In genomic region chr16:70737377-70738082, GRCh38 we compare ENCODE assay signal across 8 cellular contexts. TPM values are rescaled to one million over a fixed set of nuclear protein-coding genes. Genes with fewer than 3 reads are reported as not detected.
DNase-seq lines count a peak whose midpoint lies in the region; ATAC-seq and TF ChIP-seq lines count a peak whose summit lies in the region.

No MANE protein-coding gene starts in this region.

- H3K9me2 ChIP-seq in hepatocyte (replicated peaks; ENCODE audit: insufficient read depth) = no peaks in the 10 kb centered on the region

- peak overlapping the region; percentile 75 for H3K4me3 Mint-ChIP-seq in activated naive CD8-positive, alpha-beta T cell treated with anti-CD3 and anti-CD28 coated beads for 36 hours

- H3K27me3 ChIP-seq in Peyer's patch (no peaks in the 10 kb centered on the region), hepatocyte (no peaks in the 10 kb centered on the region)

- no peak for TF ChIP-seq CTCF in GM10248 (IDR thresholded peaks at IDR 0.05; ENCODE audit: control extremely low read depth, extremely low read depth, low read depth, missing control alignments)
- TF ChIP-seq CTCF in Peyer's patch (IDR thresholded peaks at IDR 0.05) = no peak
- no peak for TF ChIP-seq CTCF in hepatocyte (IDR thresholded peaks at IDR 0.05; ENCODE audit: poor library complexity)

- no peaks in the 10 kb centered on the region for H3K9me3 Mint-ChIP-seq in activated naive CD8-positive, alpha-beta T cell treated with anti-CD3 and anti-CD28 coated beads for 36 hours

- H3K9me3 ChIP-seq in Peyer's patch (no peaks in the 10 kb centered on the region), hepatocyte (ENCODE audit: low read depth) (no peaks in the 10 kb centered on the region)

- no peak overlapping the region for H2AFZ ChIP-seq in hepatocyte

- DNase-seq in GM10248 (ENCODE audit: extremely low spot score) (peak; percentile 87), Peyer's patch (peak in 2 of 3 donors; percentile 62 to 77), hepatocyte (ENCODE audit: low spot score) (peak; percentile 79), SIG-M5 treated with dmso at 0.1 percent for 504 hours (lab: John Stamatoyannopoulos, UW; ENCODE audit: unreplicated experiment) (no peak), COLO668 (lab: John Stamatoyannopoulos, UW; ENCODE audit: unreplicated experiment) (no peak)
- peak; percentile 89 for DNase-seq in activated naive CD8-positive, alpha-beta T cell treated with anti-CD3 and anti-CD28 coated beads for 36 hours
- DNase-seq in stimulated activated CD4-positive, alpha-beta T cell treated with anti-CD3 and anti-CD28 coated beads, TNF-alpha, amount 100 ng/mL, for 4 hours (ENCODE audit: low read depth in 3 of 3) = peak in 2 of 3 experiments; percentile 6 to 16

- H3K27me3 Mint-ChIP-seq in activated naive CD8-positive, alpha-beta T cell treated with anti-CD3 and anti-CD28 coated beads for 36 hours = no peaks in the 10 kb centered on the region

- H3K27ac Mint-ChIP-seq in activated naive CD8-positive, alpha-beta T cell treated with anti-CD3 and anti-CD28 coated beads for 36 hours = peak overlapping the region; percentile 99

- POLR2A ChIA-PET in GM10248 (lab: Yijun Ruan, JAX) = interaction anchor here (1.0 kb wide), 1 partner anchor 38 kb away, joined by 3 read pairs; no protein-coding TSS in a partner anchor

- 52% methylated on average over 19 of the region's 21 CpGs for WGBS in hepatocyte (ENCODE audit: low lambda C conversion rate, missing lambda C conversion rate)

- H3K36me3 ChIP-seq in Peyer's patch = no peaks in the 10 kb centered on the region
- no peaks in the 10 kb centered on the region for H3K36me3 ChIP-seq in hepatocyte (replicated peaks; ENCODE audit: insufficient read depth, low read depth)

- peak in 1 of 2 donors; percentile 22 for TF ChIP-seq POLR2A in Peyer's patch (IDR thresholded peaks at IDR 0.05)

- H3K4me3 ChIP-seq in Peyer's patch (no peak overlapping the region), hepatocyte (no peak overlapping the region)

- H3K27ac ChIP-seq in Peyer's patch (peak overlapping the region; percentile 59 to 88 (median 72)), hepatocyte (peak overlapping the region; percentile 94)

- H4K20me1 ChIP-seq in hepatocyte (ENCODE audit: insufficient read depth, poor library complexity, severe bottlenecking) = no peaks in the 10 kb centered on the region

- peaks cover 0 to 21% (median 10%) of the 10 kb centered on the region in 4 donors for H3K4me1 ChIP-seq in Peyer's patch
- H3K4me1 ChIP-seq in hepatocyte (ENCODE audit: insufficient read depth) = peaks cover 39% of the 10 kb centered on the region

- CTCF ChIA-PET in GM10248 (lab: Yijun Ruan, JAX) = interaction anchor here (1.3 to 2.8 kb wide), 9 partner anchors 9 to 248 kb away, joined by 3 to 15 read pairs (median 5); no protein-coding TSS in a partner anchor

- no peaks in the 10 kb centered on the region for H3K79me2 ChIP-seq in hepatocyte

- peak; percentile 88 for ATAC-seq in HG02588 (IDR thresholded peaks at IDR 0.05; ENCODE audit: unreplicated experiment)

- peaks cover 23% of the 10 kb centered on the region for H3K36me3 Mint-ChIP-seq in activated naive CD8-positive, alpha-beta T cell treated with anti-CD3 and anti-CD28 coated beads for 36 hours

- peak overlapping the region; percentile 47 for H3K4me2 ChIP-seq in hepatocyte

- peaks cover 72% of the 10 kb centered on the region for H3K4me1 Mint-ChIP-seq in activated naive CD8-positive, alpha-beta T cell treated with anti-CD3 and anti-CD28 coated beads for 36 hours

RNA-seq across cellular contexts. Expression of gene MTSS2, which starts 51.7 kb away (rescaled TPM):
- total RNA-seq in Peyer's patch = 100 to 1,000 TPM in 1 of 4 donors, 10 to 100 TPM in 3; 12.1 to 115 (median 30.4) TPM
- 1 to 10 TPM; 6.9 to 9.2 TPM for total RNA-seq in activated naive CD8-positive, alpha-beta T cell treated with anti-CD3 and anti-CD28 coated beads for 36 hours
- 16.1 and 19.6 TPM in 2 replicates for total RNA-seq in hepatocyte
- polyA plus RNA-seq in hepatocyte = 10.4 and 16.5 TPM in 2 replicates

Comparison
In these comparisons a context has a peak if more than half of its experiments do, and no peak if none do; other contexts are left out.
1. DNase-seq: peak in GM10248 (single experiment), Peyer's patch (2 of 3), activated naive CD8-positive, alpha-beta T cell treated with anti-CD3 and anti-CD28 coated beads for 36 hours (single experiment), hepatocyte (single experiment) and stimulated activated CD4-positive, alpha-beta T cell treated with anti-CD3 and anti-CD28 coated beads, TNF-alpha, amount 100 ng/mL, for 4 hours (2 of 3); none in SIG-M5 treated with dmso at 0.1 percent for 504 hours (single experiment) and COLO668 (single experiment).